In genomic region chr7:43639858-43640491, GRCh38 we compare ENCODE assay signal across 8 cellular contexts. TPM values are rescaled to one million over a fixed set of nuclear protein-coding genes. Genes with fewer than 3 reads are reported as not detected.
A peak's percentile ranks its signal among the peaks of the same experiment; 100 is the strongest.
DNase-seq lines count a peak whose midpoint lies in the region; ATAC-seq and TF ChIP-seq lines count a peak whose summit lies in the region.

No MANE protein-coding gene starts in this region.

- no peaks in the 10 kb centered on the region for H3K27me3 ChIP-seq in vagina

- H3K4me3 Mint-ChIP-seq in memory B cell: no peak overlapping the region

- no peak for TF ChIP-seq POLR2A in vagina (IDR thresholded peaks at IDR 0.05)

- intact Hi-C loops in vagina (cut with DNase I): loop anchor here (10.0 kb wide), 1 partner anchor 55 kb away; the partner anchor contains the start of gene STK17A

- peaks cover 41% of the 10 kb centered on the region for H3K4me1 Mint-ChIP-seq in memory B cell

- H3K4me1 ChIP-seq in vagina: peaks cover 18% of the 10 kb centered on the region

- no peak for TF ChIP-seq CTCF in choroid plexus epithelial cell (conservative IDR thresholded peaks at IDR 0.05; ENCODE audit: low read depth, low read length)
- no peak for TF ChIP-seq CTCF in vagina (IDR thresholded peaks at IDR 0.05)

- H3K36me3 Mint-ChIP-seq in memory B cell: peaks cover 37% of the 10 kb centered on the region

- no peaks in the 10 kb centered on the region for H3K9me3 ChIP-seq in vagina

- peak overlapping the region; percentile 27 for H3K27ac ChIP-seq in vagina

- DNase-seq in ELR (ENCODE audit: low read depth) (peak; percentile 42), NCI-H446 treated with DMSO at 0.1 percent for 48 hours (lab: John Stamatoyannopoulos, UW) (peak; percentile 77), choroid plexus epithelial cell (ENCODE audit: low read depth) (peak; percentile 91), memory B cell (ENCODE audit: low spot score in 2 of 2) (no peak), vagina (ENCODE audit: extremely low spot score in 2 of 2) (no peak)
- DNase-seq in activated CD4-positive, alpha-beta T cell treated with anti-CD3 and anti-CD28 coated beads for 1 hour: no peak

- H3K9me3 Mint-ChIP-seq in memory B cell: no peaks in the 10 kb centered on the region

- H3K27ac Mint-ChIP-seq in memory B cell: peak overlapping the region; percentile 79

- H3K4me3 ChIP-seq in choroid plexus epithelial cell (ENCODE audit: low read depth, low read length): no peak overlapping the region
- no peak overlapping the region for H3K4me3 ChIP-seq in vagina

- no peaks in the 10 kb centered on the region for H3K36me3 ChIP-seq in vagina

- no peaks in the 10 kb centered on the region for H3K27me3 Mint-ChIP-seq in memory B cell

- ATAC-seq in memory B cell (ENCODE audit: low read depth): no peak
- no peak for ATAC-seq in HG03045 (IDR thresholded peaks at IDR 0.05; ENCODE audit: unreplicated experiment)
- no peak for ATAC-seq in HG02642 (IDR thresholded peaks at IDR 0.05; ENCODE audit: poor library complexity, unreplicated experiment)

RNA-seq across cellular contexts. Expression of gene STK17A, which starts 57.1 kb away (rescaled TPM):
- 16.7 TPM for total RNA-seq in vagina

Comparison
In these comparisons a context has a peak if more than half of its experiments do, and no peak if none do; other contexts are left out.
1. DNase-seq: peak in ELR (single experiment), NCI-H446 treated with DMSO at 0.1 percent for 48 hours (single experiment) and choroid plexus epithelial cell (single experiment); none in memory B cell (0 of 2), vagina (0 of 2) and activated CD4-positive, alpha-beta T cell treated with anti-CD3 and anti-CD28 coated beads for 1 hour (single experiment).